ENCODE assay signal across 22 cellular contexts in genomic region chr2:27593240-27593639, GRCh38.
"Had no signal": no experiment of that assay in that cellular context is flagged by ENCODE, and none has a peak within 500 bp of the region (broad histone marks: within the 10 kb centered on the region; RNA-seq: fewer than 3 reads in every experiment).

No MANE protein-coding gene starts in this region.

- H3K9ac ChIP-seq: KMS-11 had no signal

- DNase-seq: IMR-90, Kasumi-1, MM.1S, NCI-H1092 treated with DMSO at 0.1 percent for 48 hours, NCI-H1436, NCI-H187, NCI-H2029, NCI-H2081 treated with DMSO at 0.1 percent for 48 hours, NCI-H2171, NCI-H226, NCI-H446, NCI-H510A, NCI-H524 treated with DMSO at 0.1 percent for 48 hours, NCI-H69, NCI-H774, Right ventricle myocardium superior, RPMI8226, SIG-M5 had no signal

- H3K27ac ChIP-seq: KMS-11, SJSA1, SK-N-MC had no signal

- FAIRE-seq: RCC 7860 had no signal

- H3K27me3 ChIP-seq: SJSA1 had no signal

- H3K4me3 ChIP-seq: SJSA1, SK-N-MC had no signal

- H3K4me2 ChIP-seq: KMS-11 had no signal
